Comparison of ENCODE assay signal across 33 cellular contexts in the genomic region with DNA sequence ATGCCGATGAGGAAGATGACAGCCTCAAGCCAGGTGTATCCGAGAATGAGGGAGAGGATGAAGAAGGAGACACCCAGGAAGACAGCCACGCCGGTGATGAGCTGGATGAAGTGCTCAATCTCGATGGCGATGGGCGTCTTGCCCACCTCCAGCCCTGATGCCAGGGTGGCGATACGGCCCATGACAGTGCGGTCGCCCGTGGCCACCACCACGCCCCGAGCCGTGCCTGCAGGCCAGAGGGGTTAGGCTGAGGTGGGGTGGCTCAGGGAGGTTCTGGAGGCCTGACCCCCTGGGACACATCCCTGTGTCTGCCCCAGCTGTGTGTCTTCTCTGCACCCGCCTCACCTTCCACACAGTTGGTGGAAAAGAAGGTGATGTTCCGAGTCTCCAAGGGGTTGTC. TPM values are rescaled to one million over a fixed set of nuclear protein-coding genes. Genes with fewer than 3 reads are reported as not detected.
"Had no signal": no experiment of that assay in that cellular context is flagged by ENCODE, and none has a peak within 500 bp of the region (broad histone marks: within the 10 kb centered on the region; RNA-seq: fewer than 3 reads in every experiment).

No MANE protein-coding gene starts in this region.

- H3K27me3 ChIP-seq: ascending aorta, cardiac muscle cell, colonic mucosa had no signal

- H3K4me3 ChIP-seq: ascending aorta, breast epithelium, cardiac muscle cell, colonic mucosa had no signal

- DNase-seq: activated B cell treated with CpG ODN at 0.5 μM for 24 hours; activated CD4-positive, alpha-beta T cell treated with anti-CD3 and anti-CD28 coated beads for 48 hours; activated CD4-positive, alpha-beta T cell treated with anti-CD3 and anti-CD28 coated beads, Interleukin-2, amount 50 U/mL, for 1 hour; activated CD4-positive, alpha-beta T cell treated with anti-CD3 and anti-CD28 coated beads, Interleukin-2, amount 50 U/mL, for 48 hours; activated CD8-positive, alpha-beta memory T cell treated with anti-CD3 and anti-CD28 coated beads for 24 hours; activated CD8-positive, alpha-beta T cell treated with anti-CD3 and anti-CD28 coated beads for 36 hours; activated effector memory CD4-positive, alpha-beta T cell treated with Interleukin-2 at 50 U/mL for 16 hours; activated gamma-delta T cell treated with Interleukin-2 at 50 U/mL for 16 hours; activated naive CD4-positive, alpha-beta T cell treated with anti-CD3 and anti-CD28 coated beads, Interleukin-2, amount 50 U/mL, for 16 hours; activated naive CD4-positive, alpha-beta T cell treated with Interleukin-2 at 50 U/mL for 16 hours; activated T-cell treated with anti-CD3 and anti-CD28 coated beads, Interleukin-2, amount 50 U/mL, for 4 hours; central memory CD4-positive, alpha-beta T cell; cerebellar nuclear complex; colonic mucosa; effector CD8-positive, alpha-beta T cell; foreskin fibroblast; head of caudate nucleus; T-cell; T1000; WERI-Rb-1 had no signal

- H3K9me3 Mint-ChIP-seq: activated B cell treated with CpG ODN at 0.5 μM for 24 hours; activated CD8-positive, alpha-beta T cell treated with anti-CD3 and anti-CD28 coated beads for 36 hours; activated T-cell treated with anti-CD3 and anti-CD28 coated beads, Interleukin-2, amount 50 U/mL, for 4 hours; activated T-helper 17 cell treated with anti-CD3 and anti-CD28 coated beads, Interleukin-2, amount 50 U/mL, for 72 hours; brain; T-cell; T-helper 1 cell treated with Interleukin-12 subunit alpha and Interleukin-12 subunit beta and Interleukin-4 antibody, amounts not matched to agents 30 μg/mL and 1 μg/mL, for 36 hours; T-helper 2 cell treated with Interferon-gamma antibody and Interleukin-4, amounts not matched to agents 5 μg/mL and 100 μg/mL, for 36 hours had no signal

- H3K36me3 ChIP-seq: ascending aorta, breast epithelium, cardiac muscle cell, colonic mucosa had no signal

- ATAC-seq: activated CD4-positive, CD25-positive, alpha-beta regulatory T cell treated with anti-CD3 and anti-CD28 coated beads, Interleukin-2, amount 50 U/mL, for 24 hours; activated CD8-positive, alpha-beta T cell treated with anti-CD3 and anti-CD28 coated beads for 36 hours; activated T-cell treated with anti-CD3 and anti-CD28 coated beads, Interleukin-2, amount 50 U/mL, for 4 hours; activated T-helper 17 cell treated with anti-CD3 and anti-CD28 coated beads, Interleukin-2, amount 50 U/mL, for 72 hours; T-cell had no signal

- H3K27ac Mint-ChIP-seq: activated B cell treated with CpG ODN at 0.5 μM for 24 hours; activated CD8-positive, alpha-beta T cell treated with anti-CD3 and anti-CD28 coated beads for 36 hours; activated naive CD8-positive, alpha-beta T cell; activated T-helper 17 cell treated with anti-CD3 and anti-CD28 coated beads, Interleukin-2, amount 50 U/mL, for 72 hours; brain; T-cell; T-helper 1 cell treated with Interleukin-12 subunit alpha and Interleukin-12 subunit beta and Interleukin-4 antibody, amounts not matched to agents 30 μg/mL and 1 μg/mL, for 36 hours; T-helper 2 cell treated with Interferon-gamma antibody and Interleukin-4, amounts not matched to agents 5 μg/mL and 100 μg/mL, for 36 hours had no signal

- H3K4me1 ChIP-seq: ascending aorta, breast epithelium, colonic mucosa had no signal

- H3K27ac ChIP-seq: ascending aorta, breast epithelium, cardiac muscle cell, colonic mucosa, epithelial cell of prostate, WERI-Rb-1 had no signal

- H3K27me3 Mint-ChIP-seq: activated B cell treated with CpG ODN at 0.5 μM for 24 hours; activated CD8-positive, alpha-beta T cell treated with anti-CD3 and anti-CD28 coated beads for 36 hours; activated naive CD8-positive, alpha-beta T cell; activated T-helper 17 cell treated with anti-CD3 and anti-CD28 coated beads, Interleukin-2, amount 50 U/mL, for 72 hours; brain; T-cell had no signal

- H3K9me3 ChIP-seq: ascending aorta, breast epithelium, colonic mucosa had no signal

- H3K4me3 Mint-ChIP-seq: activated B cell treated with CpG ODN at 0.5 μM for 24 hours; activated CD8-positive, alpha-beta T cell treated with anti-CD3 and anti-CD28 coated beads for 36 hours; activated naive CD8-positive, alpha-beta T cell; activated T-cell treated with anti-CD3 and anti-CD28 coated beads, Interleukin-2, amount 50 U/mL, for 4 hours; activated T-helper 17 cell treated with anti-CD3 and anti-CD28 coated beads, Interleukin-2, amount 50 U/mL, for 72 hours; brain; T-cell; T-helper 1 cell treated with Interleukin-12 subunit alpha and Interleukin-12 subunit beta and Interleukin-4 antibody, amounts not matched to agents 30 μg/mL and 1 μg/mL, for 36 hours; T-helper 2 cell treated with Interferon-gamma antibody and Interleukin-4, amounts not matched to agents 5 μg/mL and 100 μg/mL, for 36 hours had no signal

- H3K4me1 Mint-ChIP-seq: activated B cell treated with CpG ODN at 0.5 μM for 24 hours; activated T-helper 17 cell treated with anti-CD3 and anti-CD28 coated beads, Interleukin-2, amount 50 U/mL, for 72 hours; brain; T-cell had no signal

RNA-seq across cellular contexts. Expression of a gene that starts 9.1 kb away (rescaled TPM):
- total RNA-seq: breast epithelium, dermis microvascular lymphatic vessel endothelial cell had no signal
- polyA plus RNA-seq: endothelial cell of umbilical vein had no signal

RNA-seq across cellular contexts. Expression of a gene that starts 56.7 kb away (rescaled TPM):
- total RNA-seq: ascending aorta, dermis microvascular lymphatic vessel endothelial cell, endothelial cell of umbilical vein, frontal cortex had no signal
- polyA plus RNA-seq: endothelial cell of umbilical vein had no signal
